Comparison of ENCODE assay signal across 19 cellular contexts in the genomic region with DNA sequence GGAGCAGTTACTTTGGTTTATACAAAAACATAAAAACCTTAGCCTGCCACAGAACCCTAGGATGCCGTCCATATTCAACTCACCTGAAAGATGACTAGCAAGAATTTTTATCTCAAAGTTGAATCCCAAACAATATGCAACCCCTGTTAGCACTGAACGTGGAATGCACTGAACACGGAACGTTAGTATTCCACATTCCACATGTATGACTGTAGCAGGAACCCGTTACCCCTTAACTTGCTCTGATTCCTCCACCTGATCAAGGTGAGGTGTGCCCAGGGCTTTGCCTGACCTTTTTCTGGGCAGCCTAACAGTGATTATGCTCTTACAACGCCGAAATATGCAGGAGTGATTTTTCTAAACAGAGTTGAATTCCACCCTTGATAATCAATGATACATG. TPM values are rescaled to one million over a fixed set of nuclear protein-coding genes. Genes with fewer than 3 reads are reported as not detected.
A peak's percentile ranks its signal among the peaks of the same experiment; 100 is the strongest.
DNase-seq lines count a peak whose midpoint lies in the region; ATAC-seq, FAIRE-seq and TF ChIP-seq lines count a peak whose summit lies in the region.
"Had no signal": no experiment of that assay in that cellular context is flagged by ENCODE, and none has a peak within 500 bp of the region (broad histone marks: within the 10 kb centered on the region; RNA-seq: fewer than 3 reads in every experiment).

No MANE protein-coding gene starts in this region.

- H3K18ac ChIP-seq in neuronal stem cell (ENCODE audit: low read length) = no peak overlapping the region

- no peaks in the 10 kb centered on the region for H3K79me1 ChIP-seq in neuronal stem cell (ENCODE audit: low read depth, low read length)

- peak; percentile 20 for DNase-seq in PC-3
- no peak for DNase-seq in endodermal cell
- no peak for DNase-seq in keratinocyte (ENCODE audit: low read depth, low spot score)
- no peak for DNase-seq in neuronal stem cell (ENCODE audit: low spot score)
- no peak for DNase-seq in A172 (ENCODE audit: low spot score)
- DNase-seq in NCI-H1105 treated with DMSO at 0.1 percent for 48 hours (lab: John Stamatoyannopoulos, UW) = no peak
- no peak for DNase-seq in adrenal gland
- no peak for DNase-seq in NCI-H69 (lab: John Stamatoyannopoulos, UW)
- DNase-seq: 8988T; Calu3; CD8-positive, alpha-beta T cell; DMS79 treated with DMSO at 0.1 percent for 48 hours; GF-D8; GOT3; H9 had no signal

- H3K36me3 ChIP-seq in PC-3 (ENCODE audit: low read depth, low read length) (no peaks in the 10 kb centered on the region), endodermal cell (ENCODE audit: control insufficient read depth, insufficient read depth, low read length) (no peaks in the 10 kb centered on the region), keratinocyte (ENCODE audit: control insufficient read depth in 2 of 2, extremely low read depth in 1 of 2, insufficient read depth in 2 of 2, low read length in 2 of 2) (no peaks in the 10 kb centered on the region), neuronal stem cell (replicated peaks in 1 of 2; ENCODE audit: control insufficient read depth in 2 of 2, insufficient read depth in 2 of 2, low read length in 2 of 2) (no peaks in the 10 kb centered on the region), adrenal gland (replicated peaks in 1 of 2) (no peaks in the 10 kb centered on the region)
- H3K36me3 ChIP-seq: BLaER1 treated with 17β-estradiol and CSF1 and Interleukin-3, amounts not matched to agents 10 nM and 100 nM had no signal

- no peak overlapping the region for H3K27ac Mint-ChIP-seq in endodermal cell
- H3K27ac Mint-ChIP-seq: B cell; CD8-positive, alpha-beta T cell; IgD-negative memory B cell had no signal

- H3K14ac ChIP-seq in neuronal stem cell (ENCODE audit: low read length) = no peak overlapping the region

- H4K91ac ChIP-seq in neuronal stem cell (ENCODE audit: low read depth, low read length, poor library complexity) = no peak overlapping the region

- no peaks in the 10 kb centered on the region for H3K9me1 ChIP-seq in keratinocyte (ENCODE audit: control insufficient read depth, extremely low read depth, insufficient read depth, low read length)

- no peak overlapping the region for H2BK120ac ChIP-seq in neuronal stem cell (ENCODE audit: low read depth, low read length)

- ATAC-seq in PC-3 = no peak
- ATAC-seq: CD8-positive, alpha-beta T cell; HepG2 had no signal

- TF ChIP-seq CTCF in PC-3 (conservative IDR thresholded peaks at IDR 0.05; ENCODE audit: low read depth, low read length) = no peak
- no peak for TF ChIP-seq CTCF in endodermal cell (conservative IDR thresholded peaks at IDR 0.05)
- no peak for TF ChIP-seq CTCF in keratinocyte (optimal IDR thresholded peaks at IDR 0.05 in 1 of 3, IDR thresholded peaks at IDR 0.05 in 1 of 3, conservative IDR thresholded peaks at IDR 0.05 in 1 of 3; ENCODE audit: extremely low read depth in 1 of 3, insufficient read depth in 2 of 3, low read length in 3 of 3)
- TF ChIP-seq CTCF in adrenal gland (IDR thresholded peaks at IDR 0.05) = no peak

- H3K27ac ChIP-seq in PC-3 (ENCODE audit: low read length) (no peak overlapping the region), endodermal cell (ENCODE audit: low read depth, low read length) (peak overlapping the region; percentile 84), keratinocyte (ENCODE audit: control insufficient read depth, insufficient read depth, low read length) (no peak overlapping the region), neuronal stem cell (replicated peaks; ENCODE audit: low read length) (no peak overlapping the region), adrenal gland (no peak overlapping the region)
- H3K27ac ChIP-seq: BLaER1 treated with 17β-estradiol and CSF1 and Interleukin-3, amounts not matched to agents 10 nM and 100 nM had no signal

- no peaks in the 10 kb centered on the region for H3K9me2 ChIP-seq in PC-3 (replicated peaks; ENCODE audit: low read length)

- H2AK5ac ChIP-seq in neuronal stem cell (ENCODE audit: low read depth, low read length) = no peak overlapping the region

- no peaks in the 10 kb centered on the region for H3K9me3 ChIP-seq in PC-3 (ENCODE audit: low read length)
- H3K9me3 ChIP-seq in endodermal cell (ENCODE audit: control insufficient read depth, low read length) = no peaks in the 10 kb centered on the region
- H3K9me3 ChIP-seq in keratinocyte (ENCODE audit: control insufficient read depth, low read depth, low read length) = no peaks in the 10 kb centered on the region
- H3K9me3 ChIP-seq in neuronal stem cell (replicated peaks in 1 of 2; ENCODE audit: control insufficient read depth in 2 of 2, insufficient read depth in 1 of 2, low read depth in 1 of 2, low read length in 2 of 2) = no peaks in the 10 kb centered on the region
- H3K9me3 ChIP-seq in adrenal gland (replicated peaks in 1 of 3) = no peaks in the 10 kb centered on the region
- H3K9me3 ChIP-seq: BLaER1 treated with 17β-estradiol and CSF1 and Interleukin-3, amounts not matched to agents 10 nM and 100 nM had no signal

- H3K9ac ChIP-seq in PC-3 (ENCODE audit: low read length) (no peak overlapping the region), endodermal cell (ENCODE audit: extremely low read depth, low read length, poor library complexity, severe bottlenecking) (no peak overlapping the region), keratinocyte (ENCODE audit: control insufficient read depth, extremely low read depth, insufficient read depth, low read length) (no peak overlapping the region), neuronal stem cell (ENCODE audit: low read depth, low read length, poor library complexity) (no peak overlapping the region)
- H3K9ac ChIP-seq: BLaER1 treated with 17β-estradiol and CSF1 and Interleukin-3, amounts not matched to agents 10 nM and 100 nM had no signal

- no peak for TF ChIP-seq POLR2A in adrenal gland (IDR thresholded peaks at IDR 0.05)

- H3K4me3 ChIP-seq in PC-3 (ENCODE audit: low read length) (no peak overlapping the region), endodermal cell (ENCODE audit: low read length) (no peak overlapping the region), keratinocyte (ENCODE audit: control insufficient read depth in 2 of 3, extremely low read depth in 1 of 3, insufficient read depth in 2 of 3, low read depth in 1 of 3, low read length in 3 of 3) (no peak overlapping the region), neuronal stem cell (ENCODE audit: low read length in 2 of 2) (no peak overlapping the region), adrenal gland (no peak overlapping the region)
- H3K4me3 ChIP-seq: BLaER1 treated with 17β-estradiol and CSF1 and Interleukin-3, amounts not matched to agents 10 nM and 100 nM had no signal

- H2BK15ac ChIP-seq in neuronal stem cell (ENCODE audit: low read length) = no peak overlapping the region

- H3K27me3 Mint-ChIP-seq in endodermal cell (ENCODE audit: insufficient read depth) = no peaks in the 10 kb centered on the region
- H3K27me3 Mint-ChIP-seq: IgD-negative memory B cell had no signal

- H3F3A ChIP-seq in PC-3 (ENCODE audit: low read length, unreplicated experiment) = no peaks in the 10 kb centered on the region

- no TSS peak for BruUV-seq in PC-3 (replicated peaks; lab: Mats Ljungman, UMichigan)

- no peak overlapping the region for H3K23ac ChIP-seq in neuronal stem cell (ENCODE audit: low read depth, low read length, poor library complexity)

- H3K4ac ChIP-seq in neuronal stem cell (ENCODE audit: low read length) = no peak overlapping the region

- H3K4me3 Mint-ChIP-seq in endodermal cell = no peak overlapping the region
- H3K4me3 Mint-ChIP-seq: B cell; CD8-positive, alpha-beta T cell; H9 had no signal

- no peaks in the 10 kb centered on the region for H4K20me1 ChIP-seq in PC-3 (ENCODE audit: low read length)
- no peaks in the 10 kb centered on the region for H4K20me1 ChIP-seq in keratinocyte (ENCODE audit: control insufficient read depth, extremely low read depth, insufficient read depth, low read length)
- H4K20me1 ChIP-seq: BLaER1 treated with 17β-estradiol and CSF1 and Interleukin-3, amounts not matched to agents 10 nM and 100 nM had no signal

- intact Hi-C loops in PC-3 (cut with micrococcal nuclease) = no loop called here
- intact Hi-C loops in adrenal gland (cut with DNase I) = no loop called here

- no peaks in the 10 kb centered on the region for H3K9me3 Mint-ChIP-seq in endodermal cell
- H3K9me3 Mint-ChIP-seq: CD8-positive, alpha-beta T cell; H9; IgD-negative memory B cell had no signal

- dilution Hi-C loops in keratinocyte (cut with MboI; ENCODE audit: extremely low pct_ligation_motif_present, low sequenced_read_pairs) = no loop called here

- CTCF ChIA-PET in PC-3 (lab: Charles Lee) = no interaction called here

- H3K4me2 ChIP-seq in PC-3 (ENCODE audit: low read length) (no peak overlapping the region), keratinocyte (ENCODE audit: control insufficient read depth, extremely low read depth, insufficient read depth, low read depth, low read length) (no peak overlapping the region), neuronal stem cell (ENCODE audit: insufficient read depth, low read length, poor library complexity, severe bottlenecking) (no peak overlapping the region)

- no peak overlapping the region for H4K8ac ChIP-seq in neuronal stem cell (ENCODE audit: low read depth, low read length)

- no peaks in the 10 kb centered on the region for H3K4me1 Mint-ChIP-seq in endodermal cell
- H3K4me1 Mint-ChIP-seq: B cell had no signal

- H3K36me3 Mint-ChIP-seq in endodermal cell (ENCODE audit: low read depth) = no peaks in the 10 kb centered on the region
- H3K36me3 Mint-ChIP-seq: CD8-positive, alpha-beta T cell had no signal

- H3K27me3 ChIP-seq in PC-3 (ENCODE audit: low read length) = no peaks in the 10 kb centered on the region
- no peaks in the 10 kb centered on the region for H3K27me3 ChIP-seq in endodermal cell (ENCODE audit: control insufficient read depth, insufficient read depth, low read length, poor library complexity, severe bottlenecking)
- peaks cover 10% of the 10 kb centered on the region for H3K27me3 ChIP-seq in keratinocyte (ENCODE audit: control insufficient read depth, extremely low read depth, insufficient read depth, low read length)
- peaks cover 0 to 8% (median 0%) of the 10 kb centered on the region in 3 experiments for H3K27me3 ChIP-seq in neuronal stem cell (ENCODE audit: control insufficient read depth in 3 of 3, insufficient read depth in 3 of 3, low read depth in 1 of 3, low read length in 3 of 3)
- H3K27me3 ChIP-seq in adrenal gland = no peaks in the 10 kb centered on the region
- H3K27me3 ChIP-seq: BLaER1 treated with 17β-estradiol and CSF1 and Interleukin-3, amounts not matched to agents 10 nM and 100 nM had no signal

- H3K79me2 ChIP-seq in PC-3 (ENCODE audit: low read length) = no peaks in the 10 kb centered on the region
- H3K79me2 ChIP-seq in keratinocyte (ENCODE audit: control insufficient read depth, insufficient read depth, low read length) = no peaks in the 10 kb centered on the region

- H3K4me1 ChIP-seq in PC-3 (ENCODE audit: insufficient read depth, low read length) (peaks cover 5% of the 10 kb centered on the region; the same call in 1 of the 2 replicates), endodermal cell (ENCODE audit: control insufficient read depth, insufficient read depth, low read length) (no peaks in the 10 kb centered on the region), keratinocyte (ENCODE audit: control insufficient read depth, extremely low read depth, insufficient read depth, low read length) (no peaks in the 10 kb centered on the region), neuronal stem cell (ENCODE audit: control insufficient read depth in 2 of 2, insufficient read depth in 1 of 2, low read depth in 1 of 2, low read length in 2 of 2) (peaks cover 15 to 17% of the 10 kb centered on the region in 2 donors), adrenal gland (replicated peaks in 1 of 2) (no peaks in the 10 kb centered on the region)

- POLR2A ChIA-PET in PC-3 (lab: Charles Lee; ENCODE audit: unreplicated experiment) = no interaction called here

- no peak overlapping the region for H2BK5ac ChIP-seq in neuronal stem cell (ENCODE audit: low read length)

- WGBS in endodermal cell (ENCODE audit: insufficient coverage in 1 of 2, insufficient read length in 1 of 2), 2 experiments = 80 to 90% methylated on average over 7 of the region's 7 CpGs
- WGBS in neuronal stem cell (ENCODE audit: extremely low coverage in 2 of 2, insufficient read length in 2 of 2, insufficient replicate concordance in 1 of 2), 2 donors = no CpG with 5 or more reads among the region's 7 CpGs
- WGBS in adrenal gland, 4 donors = 86 to 90% (median 89%) methylated on average over 7 of the region's 7 CpGs

- H2AFZ ChIP-seq in PC-3 (ENCODE audit: low read length) = no peak overlapping the region
- H2AFZ ChIP-seq in keratinocyte (ENCODE audit: control insufficient read depth, low read length) = no peak overlapping the region
- H2AFZ ChIP-seq in neuronal stem cell (ENCODE audit: low read length) = peak overlapping the region; percentile 85

- no peak overlapping the region for H2BK12ac ChIP-seq in neuronal stem cell (ENCODE audit: low read length)

- peak; percentile 34 for FAIRE-seq in keratinocyte (lab: Jason Lieb, UNC)
- FAIRE-seq: HepG2 had no signal

RNA-seq across cellular contexts. Expression of a gene that starts 43.7 kb away (rescaled TPM):
- 0.55 TPM in 1 of 2 replicates, not detected in the other for total RNA-seq in PC-3 (2014; rRNA removed)
- 1 to 10 TPM; 1.3 to 2.6 TPM for total RNA-seq in endodermal cell
- polyA plus RNA-seq in endodermal cell (2013, experiment 1 of 2) = 2.2 TPM
- polyA plus RNA-seq in endodermal cell (2013, experiment 2 of 2) = 1.5 TPM
- 0.24 to 0.41 TPM (median 0.32 TPM) in 3 replicates for polyA plus RNA-seq in keratinocyte
- not detected for polyA plus RNA-seq in keratinocyte (2011; ENCODE audit: low read depth)
- 0.33 and 0.39 TPM in 2 replicates for polyA plus RNA-seq in keratinocyte (2011; cell fraction: cytosol; rRNA removed)
- polyA plus RNA-seq in keratinocyte (2011; cell fraction: nucleus; rRNA removed) = 0.42 and 0.91 TPM in 2 replicates
- 0.23 and 0.56 TPM in 2 replicates for polyA plus RNA-seq in keratinocyte (2012; ENCODE audit: low replicate concordance)
- 0.16 to 0.75 TPM (median 0.16 TPM) in 3 replicates for polyA minus RNA-seq in keratinocyte
- polyA minus RNA-seq in keratinocyte (2011; cell fraction: cytosol; rRNA and poly(A)+ RNA removed) = not detected
- polyA minus RNA-seq in keratinocyte (2011; cell fraction: nucleus; rRNA and poly(A)+ RNA removed) = 0.63 and 0.93 TPM in 2 replicates
- polyA plus RNA-seq in neuronal stem cell (2013, experiment 1 of 2) = 1.4 TPM
- polyA plus RNA-seq in neuronal stem cell (2013, experiment 2 of 2) = 0.91 TPM
- 0.43 and 0.90 TPM in 2 replicates for total RNA-seq in A172 (2014; rRNA removed; shearing (Covaris generic))
- 1 to 10 TPM in 6 of 8 donors, under 1 TPM in 2; 0.69 to 6.0 (median 1.5) TPM for total RNA-seq in adrenal gland
- 1 to 10 TPM; 1.3 to 2.0 (median 1.4) TPM for polyA plus RNA-seq in adrenal gland
- total RNA-seq: CD8-positive, alpha-beta T cell; HepG2 had no signal

RNA-seq across cellular contexts. Expression of a gene that starts 44.4 kb away (rescaled TPM):
- 2.3 and 3.9 TPM in 2 replicates for total RNA-seq in PC-3 (2014; rRNA removed)
- total RNA-seq in endodermal cell = 1 to 10 TPM; 3.1 to 3.4 TPM
- polyA plus RNA-seq in endodermal cell (2013, experiment 1 of 2) = 6.0 TPM
- polyA plus RNA-seq in endodermal cell (2013, experiment 2 of 2) = 6.4 TPM
- polyA plus RNA-seq in keratinocyte = 2.9 to 4.7 TPM (median 3.6 TPM) in 3 replicates
- 1.0 TPM for polyA plus RNA-seq in keratinocyte (2011; ENCODE audit: low read depth)
- 5.9 and 6.8 TPM in 2 replicates for polyA plus RNA-seq in keratinocyte (2011; cell fraction: cytosol; rRNA removed)
- 4.9 and 5.2 TPM in 2 replicates for polyA plus RNA-seq in keratinocyte (2011; cell fraction: nucleus; rRNA removed)
- 3.3 and 4.5 TPM in 2 replicates for polyA plus RNA-seq in keratinocyte (2012; ENCODE audit: low replicate concordance)
- 2.1 to 8.9 TPM (median 4.1 TPM) in 3 replicates for polyA minus RNA-seq in keratinocyte
- 3.3 TPM for polyA minus RNA-seq in keratinocyte (2011; cell fraction: cytosol; rRNA and poly(A)+ RNA removed)
- polyA minus RNA-seq in keratinocyte (2011; cell fraction: nucleus; rRNA and poly(A)+ RNA removed) = 1.3 and 1.8 TPM in 2 replicates
- polyA plus RNA-seq in neuronal stem cell (2013, experiment 1 of 2) = 10.3 TPM
- polyA plus RNA-seq in neuronal stem cell (2013, experiment 2 of 2) = 10.5 TPM
- total RNA-seq in A172 (2014; rRNA removed; shearing (Covaris generic)) = 5.1 and 9.6 TPM in 2 replicates
- 10 to 100 TPM in 4 of 8 donors, 1 to 10 TPM in 4; 4.1 to 13.5 (median 9.4) TPM for total RNA-seq in adrenal gland
- polyA plus RNA-seq in adrenal gland = 10 to 100 TPM in 2 of 3 donors, 1 to 10 TPM in 1; 9.1 to 16.6 (median 14.2) TPM
